In genomic region chr11:65373839-65374580, GRCh38 we compare ENCODE assay signal across 21 cellular contexts. TPM values are rescaled to one million over a fixed set of nuclear protein-coding genes. Genes with fewer than 3 reads are reported as not detected.
DNase-seq lines count a peak whose midpoint lies in the region; ATAC-seq and TF ChIP-seq lines count a peak whose summit lies in the region.
"Had no signal": no experiment of that assay in that cellular context is flagged by ENCODE, and none has a peak within 500 bp of the region (broad histone marks: within the 10 kb centered on the region; RNA-seq: fewer than 3 reads in every experiment).

No MANE protein-coding gene starts in this region.

- no peaks in the 10 kb centered on the region for H3K27me3 Mint-ChIP-seq in T-helper 17 cell

- H3K27me3 ChIP-seq in skeletal muscle tissue (ENCODE audit: control insufficient read depth in 3 of 3, insufficient read depth in 3 of 3, low read length in 3 of 3) (no peaks in the 10 kb centered on the region), gastroesophageal sphincter (no peaks in the 10 kb centered on the region)

- H3K4me1 ChIP-seq in skeletal muscle tissue (ENCODE audit: control insufficient read depth in 3 of 3, insufficient read depth in 3 of 3, low read length in 3 of 3) (peaks cover 19 to 51% (median 42%) of the 10 kb centered on the region in 3 donors), gastroesophageal sphincter (no peaks in the 10 kb centered on the region)

- peaks cover 2% of the 10 kb centered on the region for H3K4me1 Mint-ChIP-seq in T-helper 17 cell

- H3K27ac Mint-ChIP-seq in activated naive CD4-positive, alpha-beta T cell treated with anti-CD3 and anti-CD28 coated beads, Interleukin-2, amount 50 U/mL, for 72 hours, result peak overlapping the region; percentile 11 to 55
- peak overlapping the region; percentile 9 for H3K27ac Mint-ChIP-seq in T-helper 17 cell
- H3K27ac Mint-ChIP-seq: CD14-positive monocyte, H9 had no signal

- TF ChIP-seq EP300 in gastroesophageal sphincter (IDR thresholded peaks at IDR 0.05), result no peak

- no peak for TF ChIP-seq POLR2A in gastroesophageal sphincter (IDR thresholded peaks at IDR 0.05)

- no peak for DNase-seq in activated naive CD4-positive, alpha-beta T cell treated with anti-CD3 and anti-CD28 coated beads, Interleukin-2, amount 50 U/mL, for 72 hours (ENCODE audit: low spot score in 2 of 2)
- no peak for DNase-seq in activated naive CD4-positive, alpha-beta T cell treated with Interleukin-2 at 50 U/mL for 16 hours
- DNase-seq in T-helper 17 cell (no peak), epithelial cell of esophagus (ENCODE audit: low read depth) (peak; percentile 43), HK-2 (ENCODE audit: unreplicated experiment) (no peak)
- DNase-seq: COR-L47, DMS153, EL, H9, KBM-7, NCI-H1417, NCI-H1930, NCI-H2171, NCI-H446 treated with DMSO at 0.1 percent for 48 hours, NCI-H82, Right ventricle myocardium superior had no signal

- no peaks in the 10 kb centered on the region for H3K36me3 ChIP-seq in skeletal muscle tissue (ENCODE audit: control insufficient read depth in 3 of 3, insufficient read depth in 3 of 3, low read length in 3 of 3)
- peaks cover 0 to 4% of the 10 kb centered on the region in 2 donors for H3K36me3 ChIP-seq in gastroesophageal sphincter

- no peaks in the 10 kb centered on the region for H3K9me3 ChIP-seq in T-helper 17 cell (ENCODE audit: control insufficient read depth, low read length, poor library complexity, severe bottlenecking)
- H3K9me3 ChIP-seq in skeletal muscle tissue (ENCODE audit: control insufficient read depth in 3 of 3, low read length in 3 of 3), result no peaks in the 10 kb centered on the region
- no peaks in the 10 kb centered on the region for H3K9me3 ChIP-seq in gastroesophageal sphincter
- H3K9me3 ChIP-seq: A549 had no signal

- TF ChIP-seq CTCF in epithelial cell of esophagus (IDR thresholded peaks at IDR 0.05; ENCODE audit: insufficient read depth, low read depth, low read length, missing control alignments) (no peak), gastroesophageal sphincter (IDR thresholded peaks at IDR 0.05) (no peak)

- no peak for ATAC-seq in activated naive CD4-positive, alpha-beta T cell treated with anti-CD3 and anti-CD28 coated beads, Interleukin-2, amount 50 U/mL, for 72 hours
- ATAC-seq in T-helper 17 cell, result no peak
- ATAC-seq in HG03354 (IDR thresholded peaks at IDR 0.05; ENCODE audit: poor library complexity, severe bottlenecking, unreplicated experiment), result no peak
- ATAC-seq in gastroesophageal sphincter, result no peak
- ATAC-seq: A549 had no signal

- H3K4me3 ChIP-seq in epithelial cell of esophagus (ENCODE audit: low read length) (no peak overlapping the region), skeletal muscle tissue (ENCODE audit: low read length in 3 of 3) (no peak overlapping the region), gastroesophageal sphincter (no peak overlapping the region)
- H3K4me3 ChIP-seq: A549 had no signal

- H3K4me3 Mint-ChIP-seq in T-helper 17 cell, result no peak overlapping the region
- H3K4me3 Mint-ChIP-seq: CD14-positive monocyte, H9 had no signal

- WGBS in gastroesophageal sphincter (ENCODE audit: low coverage in 1 of 2), 2 donors, result 78 to 80% methylated on average over 4 to 14 of the region's 14 CpGs

- H3K27ac ChIP-seq in skeletal muscle tissue (ENCODE audit: low read depth, low read length) (peak overlapping the region; percentile 71), gastroesophageal sphincter (no peak overlapping the region)
- H3K27ac ChIP-seq: A549 had no signal

- peak overlapping the region in 1 of 3 donors; percentile 39 for H3K9ac ChIP-seq in skeletal muscle tissue (ENCODE audit: low read depth in 1 of 3, low read length in 3 of 3)

- H3K9me3 Mint-ChIP-seq in activated naive CD4-positive, alpha-beta T cell treated with anti-CD3 and anti-CD28 coated beads, Interleukin-2, amount 50 U/mL, for 72 hours, result no peaks in the 10 kb centered on the region
- H3K9me3 Mint-ChIP-seq: CD14-positive monocyte, H9 had no signal

- no peaks in the 10 kb centered on the region for H3K36me3 Mint-ChIP-seq in activated naive CD4-positive, alpha-beta T cell treated with anti-CD3 and anti-CD28 coated beads, Interleukin-2, amount 50 U/mL, for 72 hours
- no peaks in the 10 kb centered on the region for H3K36me3 Mint-ChIP-seq in T-helper 17 cell (ENCODE audit: low read depth)

RNA-seq across cellular contexts. Expression of gene SLC25A45, which starts 8.4 kb away (rescaled TPM):
- total RNA-seq in activated naive CD4-positive, alpha-beta T cell treated with anti-CD3 and anti-CD28 coated beads, Interleukin-2, amount 50 U/mL, for 72 hours, result 10 to 100 TPM in 1 of 2 donors, 1 to 10 TPM in 1; 9.7 to 18.5 TPM
- total RNA-seq in T-helper 17 cell (10 to 100 TPM; 57.7 to 61.6 TPM), skeletal muscle tissue (3.7 TPM), gastroesophageal sphincter (10 to 100 TPM in 1 of 4 donors, 1 to 10 TPM in 3; 3.7 to 11.5 (median 7.5) TPM)

RNA-seq across cellular contexts. Expression of gene FRMD8, which starts 12.4 kb away (rescaled TPM):
- total RNA-seq in activated naive CD4-positive, alpha-beta T cell treated with anti-CD3 and anti-CD28 coated beads, Interleukin-2, amount 50 U/mL, for 72 hours, result 10 to 100 TPM; 39.7 to 53.4 TPM
- 10 to 100 TPM; 29.2 to 37.5 TPM for total RNA-seq in T-helper 17 cell
- total RNA-seq in skeletal muscle tissue, result 8.4 TPM
- 10 to 100 TPM; 19.9 to 31.5 (median 21.3) TPM for total RNA-seq in gastroesophageal sphincter

RNA-seq across cellular contexts. Expression of gene TIGD3, which starts 19.5 kb away (rescaled TPM):
- total RNA-seq in activated naive CD4-positive, alpha-beta T cell treated with anti-CD3 and anti-CD28 coated beads, Interleukin-2, amount 50 U/mL, for 72 hours, result 1 to 10 TPM in 1 of 2 donors, under 1 TPM in 1; 0.76 to 4.0 TPM
- total RNA-seq in T-helper 17 cell (under 1 TPM; 0.21 to 0.45 TPM), skeletal muscle tissue (not detected), gastroesophageal sphincter (under 1 TPM in 2 of 4 donors, not detected in 2; 0.27 to 0.67 TPM)

RNA-seq across cellular contexts. Expression of gene DPF2, which starts 40.4 kb away (rescaled TPM):
- 10 to 100 TPM; 75.3 to 79.4 TPM for total RNA-seq in activated naive CD4-positive, alpha-beta T cell treated with anti-CD3 and anti-CD28 coated beads, Interleukin-2, amount 50 U/mL, for 72 hours
- total RNA-seq in T-helper 17 cell (10 to 100 TPM; 49.1 to 62.6 TPM), skeletal muscle tissue (24.5 TPM), gastroesophageal sphincter (10 to 100 TPM; 42.5 to 72.7 (median 62.1) TPM)

RNA-seq across cellular contexts. Expression of gene NEAT1, which starts 48.6 kb away (rescaled TPM):
- total RNA-seq in activated naive CD4-positive, alpha-beta T cell treated with anti-CD3 and anti-CD28 coated beads, Interleukin-2, amount 50 U/mL, for 72 hours, result 1,000 to 10,000 TPM in 1 of 2 donors, 100 to 1,000 TPM in 1; 836 to 2,329 TPM
- total RNA-seq in T-helper 17 cell (100 to 1,000 TPM; 554 to 555 TPM), skeletal muscle tissue (26.1 TPM), gastroesophageal sphincter (100 to 1,000 TPM in 2 of 4 donors, 10 to 100 TPM in 2; 21.0 to 341 (median 183) TPM)
